ENCODE assay signal across 36 cellular contexts in the genomic region with DNA sequence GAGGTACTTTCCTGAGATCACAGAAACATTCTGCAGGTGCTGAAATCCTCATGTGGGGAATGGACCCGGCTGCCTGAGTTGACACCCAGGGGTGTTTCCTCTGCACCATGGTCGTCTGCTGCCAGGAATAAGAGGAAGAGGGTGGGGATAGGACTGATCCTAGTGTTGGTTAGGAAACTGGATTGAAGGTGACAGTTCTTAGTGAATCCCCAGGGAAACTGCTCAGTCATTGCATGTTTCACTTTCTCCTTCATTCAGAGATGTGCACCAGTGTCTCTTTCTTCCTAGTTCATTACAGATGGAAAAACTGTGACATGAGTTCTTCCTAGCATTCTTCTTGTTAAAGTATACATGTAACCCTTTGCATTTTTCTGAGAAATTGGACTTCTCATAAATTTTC.
"Had no signal": no experiment of that assay in that cellular context is flagged by ENCODE, and none has a peak within 500 bp of the region (broad histone marks: within the 10 kb centered on the region; RNA-seq: fewer than 3 reads in every experiment).

No MANE protein-coding gene starts in this region.

- H3K27me3 ChIP-seq: MG63 had no signal

- H3K36me3 ChIP-seq: MG63 had no signal

- H3K27me3 Mint-ChIP-seq: activated B cell treated with CpG ODN at 0.5 μM for 24 hours; activated CD4-positive, alpha-beta T cell treated with anti-CD3 and anti-CD28 coated beads, Interleukin-2, amount 10 ng/mL, durations not matched to agents 24 days and 14 days; activated naive CD4-positive, alpha-beta T cell treated with anti-CD3 and anti-CD28 coated beads, Interleukin-2, amount 50 U/mL, for 24 hours; activated T-cell treated with anti-CD3 and anti-CD28 coated beads, Interleukin-2, amount 50 U/mL, for 24 hours; brain; T-cell; T-helper 17 cell had no signal

- H3K4me1 Mint-ChIP-seq: activated B cell treated with CpG ODN at 0.5 μM for 24 hours; activated naive CD4-positive, alpha-beta T cell treated with anti-CD3 and anti-CD28 coated beads, Interleukin-2, amount 50 U/mL, for 24 hours; T-cell had no signal

- H3K27ac ChIP-seq: PC-9, RWPE1, VCaP had no signal

- DNase-seq: activated B cell treated with CpG ODN at 0.5 μM for 24 hours; activated CD4-positive, alpha-beta T cell treated with anti-CD3 and anti-CD28 coated beads for 1 hour; activated CD4-positive, alpha-beta T cell treated with anti-CD3 and anti-CD28 coated beads, Interleukin-2, amount 10 ng/mL, durations not matched to agents 24 days and 14 days; activated CD4-positive, alpha-beta T cell treated with anti-CD3 and anti-CD28 coated beads, Interleukin-2, amount 50 U/mL, for 48 hours; activated CD8-positive, alpha-beta T cell treated with anti-CD3 and anti-CD28 coated beads, Interleukin-2, amount 10 ng/mL, durations not matched to agents 7 days and 5 days; activated gamma-delta T cell; activated naive CD4-positive, alpha-beta T cell treated with Interleukin-2 at 50 U/mL for 16 hours; activated T-cell treated with anti-CD3 and anti-CD28 coated beads, Interleukin-2, amount 50 U/mL, for 24 hours; anterior cingulate cortex; caudate nucleus; Kasumi-1; KG1; MG63; NCI-H1048; NCI-H1105 treated with DMSO at 0.1 percent for 48 hours; NCI-H1436; NCI-H1694; NCI-H1930; NCI-H2081 treated with DMSO at 0.1 percent for 48 hours; NCI-H226; NCI-H446 treated with DMSO at 0.1 percent for 48 hours; NCI-H524; PC-9; SIG-M5; T-cell; T-helper 17 cell; T-helper 9 cell had no signal

- H3K9me3 Mint-ChIP-seq: activated B cell treated with CpG ODN at 0.5 μM for 24 hours; activated CD4-positive, alpha-beta T cell treated with anti-CD3 and anti-CD28 coated beads, Interleukin-2, amount 10 ng/mL, durations not matched to agents 24 days and 14 days; activated naive CD4-positive, alpha-beta T cell treated with anti-CD3 and anti-CD28 coated beads, Interleukin-2, amount 50 U/mL, for 24 hours; activated T-cell treated with anti-CD3 and anti-CD28 coated beads, Interleukin-2, amount 50 U/mL, for 24 hours; activated T-helper 2 cell treated with anti-CD3 and anti-CD28 coated beads, Interferon-gamma antibody, Interleukin-2, Interleukin-4, amounts not matched to agents 10 μg/mL and 5 μg/mL and 100 μg/mL, durations not matched to agents 14 hours and 24 hours and 36 hours; brain; T-cell had no signal

- H2AFZ ChIP-seq: PC-9 had no signal

- H3K4me3 ChIP-seq: MG63, PC-9 had no signal

- H3K36me3 Mint-ChIP-seq: brain had no signal

- H3K9me3 ChIP-seq: MG63 had no signal

- H3K4me3 Mint-ChIP-seq: activated B cell treated with CpG ODN at 0.5 μM for 24 hours; activated CD4-positive, alpha-beta T cell treated with anti-CD3 and anti-CD28 coated beads, Interleukin-2, amount 10 ng/mL, durations not matched to agents 24 days and 14 days; activated CD8-positive, alpha-beta T cell treated with anti-CD3 and anti-CD28 coated beads, Interleukin-2, amount 10 ng/mL, durations not matched to agents 7 days and 5 days; activated naive CD4-positive, alpha-beta T cell treated with anti-CD3 and anti-CD28 coated beads, Interleukin-2, amount 50 U/mL, for 24 hours; activated T-cell treated with anti-CD3 and anti-CD28 coated beads, Interleukin-2, amount 50 U/mL, for 24 hours; brain; T-cell; T-helper 17 cell had no signal

- H3K27ac Mint-ChIP-seq: activated B cell treated with CpG ODN at 0.5 μM for 24 hours; activated CD4-positive, alpha-beta T cell treated with anti-CD3 and anti-CD28 coated beads, Interleukin-2, amount 10 ng/mL, durations not matched to agents 24 days and 14 days; activated CD8-positive, alpha-beta T cell treated with anti-CD3 and anti-CD28 coated beads, Interleukin-2, amount 10 ng/mL, durations not matched to agents 7 days and 5 days; activated naive CD4-positive, alpha-beta T cell treated with anti-CD3 and anti-CD28 coated beads, Interleukin-2, amount 50 U/mL, for 24 hours; activated T-cell treated with anti-CD3 and anti-CD28 coated beads, Interleukin-2, amount 50 U/mL, for 24 hours; activated T-helper 2 cell treated with anti-CD3 and anti-CD28 coated beads, Interferon-gamma antibody, Interleukin-2, Interleukin-4, amounts not matched to agents 10 μg/mL and 5 μg/mL and 100 μg/mL, durations not matched to agents 14 hours and 24 hours and 36 hours; brain; T-cell; T-helper 17 cell had no signal

- H3K4me2 ChIP-seq: PC-9 had no signal

- FAIRE-seq: bronchial epithelial cell, RCC 7860 had no signal

- ATAC-seq: activated CD8-positive, alpha-beta T cell treated with anti-CD3 and anti-CD28 coated beads, Interleukin-2, amount 10 ng/mL, durations not matched to agents 7 days and 5 days; Right ventricle myocardium inferior; SK-N-SH treated with all-trans-retinoic acid at 6 μM for 48 hours; T-cell; T-helper 17 cell had no signal
